8 cellular contexts compared by ENCODE assay signal in the genomic region with DNA sequence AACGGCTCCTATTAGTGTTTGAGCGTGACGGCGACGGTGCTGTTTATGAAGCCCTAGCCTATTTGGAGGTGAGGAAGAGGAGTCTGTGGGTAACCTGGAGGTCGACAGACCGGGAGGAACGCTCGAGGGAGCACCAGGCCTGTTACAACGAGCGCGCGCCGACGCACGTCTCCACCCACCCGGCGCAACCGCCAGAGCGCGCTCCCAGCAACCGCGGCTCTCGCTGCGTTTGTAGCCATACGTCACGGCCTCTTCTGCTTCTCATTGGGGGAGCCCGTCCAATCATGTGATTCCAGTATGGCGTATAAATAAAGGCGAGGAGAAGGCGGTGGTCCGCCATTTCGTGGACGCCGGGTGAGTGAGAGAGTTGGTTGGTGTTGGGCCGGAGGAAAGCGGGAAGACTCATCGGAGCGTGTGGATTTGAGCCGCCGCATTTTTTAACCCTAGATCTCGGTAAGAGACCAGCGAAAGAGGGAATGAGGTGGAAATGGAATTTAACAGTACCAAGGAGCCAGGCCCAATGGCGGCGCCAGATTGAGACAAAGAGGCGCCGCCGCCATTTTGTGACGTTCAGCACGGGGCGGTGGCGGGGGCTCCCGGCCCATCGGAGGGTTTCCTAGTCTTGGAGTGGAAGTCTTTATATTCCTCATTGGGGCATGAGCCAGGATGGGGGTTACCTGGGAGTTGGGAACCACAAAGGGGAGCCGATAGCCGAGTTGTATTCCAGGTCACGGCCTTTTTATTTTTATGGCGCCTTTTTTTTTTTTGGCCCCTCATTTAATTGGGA.
DNase-seq lines count a peak whose midpoint lies in the region; ATAC-seq lines count a peak whose summit lies in the region.

A gene (plus strand): TSS at position 334 of the 787 bp plus-strand sequence. CDS start 2,401 bp downstream, outside the sequence.

- peak; percentile 97 for DNase-seq in AG20443 (ENCODE audit: low spot score)
- peak; percentile 97 for DNase-seq in NCI-H345 treated with DMSO at 0.1 percent for 48 hours (lab: John Stamatoyannopoulos, UW; ENCODE audit: unreplicated experiment)
- DNase-seq in activated CD4-positive, CD25-positive, alpha-beta regulatory T cell (lab: John Stamatoyannopoulos, UW), result peak; percentile 73 to 91 (median 86)
- peak; percentile 98 for DNase-seq in central memory CD4-positive, alpha-beta T cell
- peak; percentile 99 for DNase-seq in inferior parietal cortex (ENCODE audit: extremely low spot score)
- DNase-seq in stimulated activated CD4-positive, alpha-beta T cell treated with anti-CD3 and anti-CD28 coated beads, Interleukin-12 subunit alpha, Interleukin-12 subunit beta, amount 100 ng/mL, for 24 hours (ENCODE audit: low read depth in 2 of 2), result peak; percentile 86 to 89

- ATAC-seq in GM19025 (IDR thresholded peaks at IDR 0.05; ENCODE audit: low read depth, unreplicated experiment) (peak; percentile 71), HG03342 (IDR thresholded peaks at IDR 0.05; ENCODE audit: unreplicated experiment) (peak; percentile 78)

Comparison
In these comparisons a context has a peak if more than half of its experiments do, and no peak if none do; other contexts are left out.
1. Peak in every context shown above with its lines: DNase-seq and ATAC-seq.